ENCODE assay signal across 31 cellular contexts in the genomic region with DNA sequence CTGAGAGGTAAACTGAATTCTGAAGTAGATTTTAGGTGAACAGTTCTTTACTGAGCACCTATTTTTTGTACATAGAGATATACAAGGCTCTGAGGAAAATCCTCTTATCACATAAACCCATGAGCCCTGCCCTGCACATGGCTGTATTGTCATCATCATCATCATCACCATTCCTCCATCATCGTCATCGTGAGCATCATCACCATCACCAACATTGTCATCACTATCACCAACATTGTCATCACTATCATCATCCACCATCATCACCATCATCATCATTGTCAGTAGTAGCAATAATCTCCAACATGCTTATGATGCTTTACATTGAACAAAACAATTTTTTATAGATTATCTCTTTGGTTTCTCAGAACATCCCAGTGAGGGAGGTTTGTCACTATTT. TPM values are rescaled to one million over a fixed set of nuclear protein-coding genes. Genes with fewer than 3 reads are reported as not detected.
"Had no signal": no experiment of that assay in that cellular context is flagged by ENCODE, and none has a peak within 500 bp of the region (broad histone marks: within the 10 kb centered on the region; RNA-seq: fewer than 3 reads in every experiment).

No MANE protein-coding gene starts in this region.

- H3K27ac Mint-ChIP-seq: naive thymus-derived CD4-positive, alpha-beta T cell; natural killer cell; nephron progenitor cell; stimulated activated memory B cell treated with anti-CD40 and anti-IgM and Interleukin-4, amounts not matched to agents 10 μg/mL and 1 μg/mL and 100 μg/mL, for 72 hours; stimulated activated naive CD8-positive, alpha-beta T cell treated with anti-CD3 and anti-CD28 coated beads, Interleukin-15, Interleukin-2, amounts not matched to agents 100 ng/mL and 50 ng/mL, for 24 hours had no signal

- H3K4me3 ChIP-seq: pancreas, prostate gland, skin epidermis, smooth muscle cell, spleen, stomach, thoracic aorta, thyroid gland, tibial nerve, upper lobe of left lung, uterus had no signal

- ATAC-seq: naive thymus-derived CD4-positive, alpha-beta T cell; natural killer cell; pancreas; right cardiac atrium; sciatic nerve; stimulated activated memory B cell treated with anti-CD40 and anti-IgM and Interleukin-4, amounts not matched to agents 10 μg/mL and 1 μg/mL and 100 μg/mL, for 72 hours had no signal

- DNase-seq: naive thymus-derived CD4-positive, alpha-beta T cell; natural killer cell; nephron progenitor cell; nucleus accumbens; pancreas; right cardiac atrium; spleen; stimulated activated CD4-positive, alpha-beta T cell treated with anti-CD3 and anti-CD28 coated beads, Interleukin-12 subunit alpha, Interleukin-12 subunit beta, amount 100 ng/mL, for 4 hours; stimulated activated CD4-positive, alpha-beta T cell treated with anti-CD3 and anti-CD28 coated beads, Interleukin-1b, Interleukin-23, amount 100 ng/mL, for 48 hours; stimulated activated CD4-positive, alpha-beta T cell treated with anti-CD3 and anti-CD28 coated beads, Interleukin-4, amount 100 ng/mL, for 1 hour; stimulated activated CD4-positive, alpha-beta T cell treated with anti-CD3 and anti-CD28 coated beads, Interleukin-4, amount 100 ng/mL, for 4 hours; stimulated activated CD8-positive, alpha-beta memory T cell treated with anti-CD3 and anti-CD28 coated beads, Interleukin-4, amount 100 ng/mL, for 48 hours; stimulated activated naive CD4-positive, alpha-beta T cell; stomach; thyroid gland; upper lobe of left lung; uterus had no signal

- H3K27me3 ChIP-seq: pancreas, thyroid gland, tibial nerve, upper lobe of left lung, uterus had no signal

- H3K27me3 Mint-ChIP-seq: stimulated activated memory B cell treated with anti-CD40 and anti-IgM and Interleukin-4, amounts not matched to agents 10 μg/mL and 1 μg/mL and 100 μg/mL, for 72 hours; stimulated activated naive CD8-positive, alpha-beta T cell treated with anti-CD3 and anti-CD28 coated beads, Interleukin-15, Interleukin-2, amounts not matched to agents 100 ng/mL and 50 ng/mL, for 24 hours had no signal

- FAIRE-seq: pancreas had no signal

- H3K4me1 ChIP-seq: pancreas, prostate gland, spleen, stomach, thyroid gland, upper lobe of left lung, uterus had no signal

- H3K4me3 Mint-ChIP-seq: naive thymus-derived CD4-positive, alpha-beta T cell; natural killer cell; nephron progenitor cell; neural crest cell; stimulated activated memory B cell treated with anti-CD40 and anti-IgM and Interleukin-4, amounts not matched to agents 10 μg/mL and 1 μg/mL and 100 μg/mL, for 72 hours; stimulated activated naive CD8-positive, alpha-beta T cell treated with anti-CD3 and anti-CD28 coated beads, Interleukin-15, Interleukin-2, amounts not matched to agents 100 ng/mL and 50 ng/mL, for 24 hours had no signal

- H3K9me3 Mint-ChIP-seq: nephron progenitor cell; neural crest cell; stimulated activated naive CD8-positive, alpha-beta T cell treated with anti-CD3 and anti-CD28 coated beads, Interleukin-15, Interleukin-2, amounts not matched to agents 100 ng/mL and 50 ng/mL, for 24 hours had no signal

- H3K27ac ChIP-seq: neutrophil, pancreas, prostate gland, skin epidermis, spleen, stomach, thoracic aorta, thyroid gland, tibial nerve, upper lobe of left lung, uterus had no signal

- H3K9me3 ChIP-seq: neutrophil, pancreas, prostate gland, spleen, stomach, thoracic aorta, thyroid gland, tibial nerve, upper lobe of left lung, uterus had no signal

- H3K4me2 ChIP-seq: smooth muscle cell had no signal

- H3K36me3 ChIP-seq: neutrophil, pancreas, prostate gland, spleen, stomach, thoracic aorta, thyroid gland, tibial nerve, upper lobe of left lung, uterus had no signal

- H3K36me3 Mint-ChIP-seq: naive thymus-derived CD4-positive, alpha-beta T cell; natural killer cell; stimulated activated memory B cell treated with anti-CD40 and anti-IgM and Interleukin-4, amounts not matched to agents 10 μg/mL and 1 μg/mL and 100 μg/mL, for 72 hours had no signal

- H3K4me1 Mint-ChIP-seq: naive thymus-derived CD4-positive, alpha-beta T cell; natural killer cell; neural crest cell; stimulated activated memory B cell treated with anti-CD40 and anti-IgM and Interleukin-4, amounts not matched to agents 10 μg/mL and 1 μg/mL and 100 μg/mL, for 72 hours had no signal

RNA-seq across cellular contexts. Expression of a gene that starts 20.7 kb away (rescaled TPM):
- total RNA-seq: naive thymus-derived CD4-positive, alpha-beta T cell; natural killer cell; osteocyte; posterior vena cava; right cardiac atrium; spleen; subcutaneous adipose tissue; thyroid gland; ureter had no signal
- polyA plus RNA-seq: naive thymus-derived CD4-positive, alpha-beta T cell; right cardiac atrium; spleen had no signal
